Comparison of ENCODE assay signal across 1 cellular context in the genomic region with DNA sequence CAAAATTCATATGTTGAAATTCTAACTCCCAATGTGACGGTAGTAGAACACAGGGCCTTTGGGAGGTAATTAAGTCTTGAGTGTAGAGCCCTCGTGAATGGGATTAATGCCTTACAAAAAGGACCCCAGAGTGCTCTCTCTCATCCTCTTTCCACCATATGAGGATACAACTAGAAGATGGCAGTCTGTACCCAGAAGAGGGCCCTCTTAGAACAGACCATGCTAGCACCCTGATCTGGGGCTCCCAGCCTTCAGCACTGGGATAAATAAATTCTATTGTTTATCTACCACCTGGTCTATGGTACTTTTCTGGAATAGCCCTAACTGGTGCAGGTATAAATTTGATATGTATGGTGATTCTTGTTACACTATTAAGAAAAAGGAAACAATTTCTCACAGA.
TF ChIP-seq lines count a peak whose summit lies in the region.

No MANE protein-coding gene starts in this region.

TF ChIP-seq in H1, 55 proteins besides CTCF, POLR2A, EP300 and RAD21 (continued from another document):
- TF ChIP-seq CHD7 (IDR thresholded peaks at IDR 0.05; ENCODE audit: insufficient replicate concordance, low read length) = no peak
- TF ChIP-seq JUN (IDR thresholded peaks at IDR 0.05; ENCODE audit: low read depth, low read length) = no peak
- no peak for TF ChIP-seq RNF2 (IDR thresholded peaks at IDR 0.05; ENCODE audit: borderline replicate concordance, low read depth, low read length, missing control alignments, poor library complexity, severe bottlenecking)
- no peak for TF ChIP-seq TCF12 (IDR thresholded peaks at IDR 0.05; ENCODE audit: low read depth, low read length)
- TF ChIP-seq BRCA1 (IDR thresholded peaks at IDR 0.05; ENCODE audit: low read depth, low read length) = no peak
- no peak for TF ChIP-seq POLR2AphosphoS5 (IDR thresholded peaks at IDR 0.05; ENCODE audit: low read depth, low read length)
- TF ChIP-seq TBP (IDR thresholded peaks at IDR 0.05; ENCODE audit: low read depth, low read length) = no peak
- TF ChIP-seq TAF7 (optimal IDR thresholded peaks at IDR 0.05; ENCODE audit: borderline replicate concordance, low read depth, low read length) = no peak
- no peak for TF ChIP-seq E2F6 (IDR thresholded peaks at IDR 0.05)
- TF ChIP-seq SRF (IDR thresholded peaks at IDR 0.05; ENCODE audit: low read depth, low read length) = no peak
- no peak for TF ChIP-seq CHD2 (IDR thresholded peaks at IDR 0.05; ENCODE audit: low read length)
- TF ChIP-seq YY1 (IDR thresholded peaks at IDR 0.05; ENCODE audit: low read depth, low read length) = no peak
- no peak for TF ChIP-seq NANOG (IDR thresholded peaks at IDR 0.05; ENCODE audit: insufficient read depth, low read depth, low read length, poor library complexity, severe bottlenecking)
